ENCODE assay signal across 8 cellular contexts in genomic region chr16:660459-661183, GRCh38. TPM values are rescaled to one million over a fixed set of nuclear protein-coding genes. Genes with fewer than 3 reads are reported as not detected.
DNase-seq lines count a peak whose midpoint lies in the region; ATAC-seq, FAIRE-seq and TF ChIP-seq lines count a peak whose summit lies in the region.

No MANE protein-coding gene starts in this region.

- H3K9me1 ChIP-seq in endothelial cell of umbilical vein (replicated peaks; ENCODE audit: control insufficient read depth, extremely low read depth, insufficient read depth, low read length): no peaks in the 10 kb centered on the region

- peaks cover 0 to 3% of the 10 kb centered on the region in 2 experiments for H3K36me3 ChIP-seq in endothelial cell of umbilical vein (ENCODE audit: control insufficient read depth in 2 of 2, extremely low read depth in 1 of 2, insufficient read depth in 2 of 2, low read length in 2 of 2)

- peak overlapping the region; percentile 25 for H2AFZ ChIP-seq in endothelial cell of umbilical vein (ENCODE audit: low read depth, low read length)

- intact Hi-C loops in endothelial cell of umbilical vein (cut with micrococcal nuclease): loop anchor here (1.0 kb wide), 5 partner anchors 11 to 268 kb away; partner anchors contain the start of gene WDR90

- DNase-seq in EH (ENCODE audit: low read depth): peak; percentile 87
- DNase-seq in NOMO-1 treated with dmso at 0.1 percent for 144 hours (lab: John Stamatoyannopoulos, UW; ENCODE audit: unreplicated experiment): peak; percentile 88
- peak; percentile 85 for DNase-seq in activated CD8-positive, alpha-beta memory T cell treated with anti-CD3 and anti-CD28 coated beads, Interleukin-2, amount 50 U/mL, for 48 hours
- DNase-seq in endothelial cell of umbilical vein (ENCODE audit: low read depth, low spot score): peak; percentile 88
- DNase-seq in midbrain (lab: John Stamatoyannopoulos, UW): peak; percentile 82
- DNase-seq in stimulated activated naive CD4-positive, alpha-beta T cell treated with Interleukin-2 at 50 U/mL for 16 hours (lab: John Stamatoyannopoulos, UW): peak; percentile 69

- peak; percentile 38 to 74 for TF ChIP-seq CTCF in endothelial cell of umbilical vein (IDR thresholded peaks at IDR 0.05; ENCODE audit: extremely low read depth in 1 of 2, insufficient read depth in 1 of 2, low read depth in 1 of 2, low read length in 2 of 2)

- H3K9ac ChIP-seq in endothelial cell of umbilical vein (replicated peaks; ENCODE audit: extremely low read depth, insufficient read depth, low read length): no peak overlapping the region

- peak; percentile 39 for ATAC-seq in HG02763 (IDR thresholded peaks at IDR 0.05; ENCODE audit: unreplicated experiment)
- ATAC-seq in HG03469 (IDR thresholded peaks at IDR 0.05; ENCODE audit: unreplicated experiment): no peak

- CTCF ChIA-PET in endothelial cell of umbilical vein (lab: Charles Lee): interaction anchor here (0.7 to 1.9 kb wide), 10 partner anchors 9 to 134 kb away, joined by 3 to 16 read pairs (median 3); partner anchors contain the start of genes METTL26 and WDR90

- peak; percentile 56 for TF ChIP-seq POLR2A in endothelial cell of umbilical vein (IDR thresholded peaks at IDR 0.05; ENCODE audit: low read depth, low read length)

- POLR2A ChIA-PET in endothelial cell of umbilical vein (lab: Charles Lee): interaction anchor here (0.7 kb wide), 1 partner anchor 12 kb away, joined by 3 read pairs; no protein-coding TSS in a partner anchor

- H3K79me2 ChIP-seq in endothelial cell of umbilical vein (ENCODE audit: control insufficient read depth, insufficient read depth, low read length): no peaks in the 10 kb centered on the region

- dilution Hi-C loops in endothelial cell of umbilical vein (cut with MboI; ENCODE audit: extremely low pct_ligation_motif_present, low sequenced_read_pairs): no loop called here

- no peak overlapping the region for H3K4me2 ChIP-seq in endothelial cell of umbilical vein (ENCODE audit: insufficient read depth, low read length)

- H3K4me3 ChIP-seq in endothelial cell of umbilical vein (replicated peaks in 1 of 3; ENCODE audit: insufficient read depth in 1 of 3, low read depth in 1 of 3, low read length in 3 of 3): peak overlapping the region in 1 of 3 experiments; percentile 11

- FAIRE-seq in endothelial cell of umbilical vein (lab: Jason Lieb, UNC): peak; percentile 96

- no peak overlapping the region for H3K27ac ChIP-seq in endothelial cell of umbilical vein (ENCODE audit: insufficient read depth, low read depth, low read length)

- no peaks in the 10 kb centered on the region for H3K9me3 ChIP-seq in endothelial cell of umbilical vein (replicated peaks; ENCODE audit: control insufficient read depth, insufficient read depth, low read length)

- no peaks in the 10 kb centered on the region for H3K27me3 ChIP-seq in endothelial cell of umbilical vein (ENCODE audit: control insufficient read depth in 2 of 2, insufficient read depth in 2 of 2, low read length in 2 of 2)

- H4K20me1 ChIP-seq in endothelial cell of umbilical vein (replicated peaks; ENCODE audit: control insufficient read depth, extremely low read depth, insufficient read depth, low read length): no peaks in the 10 kb centered on the region

- H3K4me1 ChIP-seq in endothelial cell of umbilical vein (ENCODE audit: control insufficient read depth, extremely low read depth, insufficient read depth, low read length): no peaks in the 10 kb centered on the region

- no TSS peak for BruUV-seq in endothelial cell of umbilical vein (replicated peaks; lab: Mats Ljungman, UMichigan)

TF ChIP-seq in endothelial cell of umbilical vein, 7 proteins besides CTCF, POLR2A, EP300 and RAD21:
- TF ChIP-seq POLR2AphosphoS5 (IDR thresholded peaks at IDR 0.05; ENCODE audit: insufficient read depth, low read depth, low read length) (peak; percentile 54), EZH2 (IDR thresholded peaks at IDR 0.05; ENCODE audit: borderline replicate concordance, low read depth, low read length, severe bottlenecking) (no peak)
- TF ChIP-seq, protein P1, sequence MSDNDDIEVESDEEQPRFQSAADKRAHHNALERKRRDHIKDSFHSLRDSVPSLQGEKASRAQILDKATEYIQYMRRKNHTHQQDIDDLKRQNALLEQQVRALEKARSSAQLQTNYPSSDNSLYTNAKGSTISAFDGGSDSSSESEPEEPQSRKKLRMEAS (IDR thresholded peaks at IDR 0.05; ENCODE audit: insufficient read depth, insufficient read length): peak; percentile 59

RNA-seq across cellular contexts. Expression of gene RHOT2, which starts 7.3 kb away (rescaled TPM):
- total RNA-seq in endothelial cell of umbilical vein: 96.0 and 106 TPM in 2 replicates
- 139 and 190 TPM in 2 replicates for polyA plus RNA-seq in endothelial cell of umbilical vein
- polyA plus RNA-seq in endothelial cell of umbilical vein (2011; cell fraction: cytosol; rRNA removed): 50.4 and 72.9 TPM in 2 replicates
- 619 and 686 TPM in 2 replicates for polyA plus RNA-seq in endothelial cell of umbilical vein (2011; cell fraction: nucleus; rRNA removed)
- 65.9 and 88.5 TPM in 2 replicates for polyA plus RNA-seq in endothelial cell of umbilical vein (2012)
- polyA minus RNA-seq in endothelial cell of umbilical vein: 41.9 and 43.1 TPM in 2 replicates
- polyA minus RNA-seq in endothelial cell of umbilical vein (2011; cell fraction: cytosol; rRNA and poly(A)+ RNA removed): 29.7 TPM
- polyA minus RNA-seq in endothelial cell of umbilical vein (2011; cell fraction: nucleus; rRNA and poly(A)+ RNA removed): 50.2 and 91.7 TPM in 2 replicates

RNA-seq across cellular contexts. Expression of gene WDR90, which starts 11.5 kb away (rescaled TPM):
- 50.0 and 51.8 TPM in 2 replicates for total RNA-seq in endothelial cell of umbilical vein
- 22.2 and 29.2 TPM in 2 replicates for polyA plus RNA-seq in endothelial cell of umbilical vein
- polyA plus RNA-seq in endothelial cell of umbilical vein (2011; cell fraction: cytosol; rRNA removed): 8.6 and 10.4 TPM in 2 replicates
- polyA plus RNA-seq in endothelial cell of umbilical vein (2011; cell fraction: nucleus; rRNA removed): 199 and 207 TPM in 2 replicates
- 11.3 and 14.4 TPM in 2 replicates for polyA plus RNA-seq in endothelial cell of umbilical vein (2012)
- polyA minus RNA-seq in endothelial cell of umbilical vein: 13.9 and 15.8 TPM in 2 replicates
- 21.8 TPM for polyA minus RNA-seq in endothelial cell of umbilical vein (2011; cell fraction: cytosol; rRNA and poly(A)+ RNA removed)
- polyA minus RNA-seq in endothelial cell of umbilical vein (2011; cell fraction: nucleus; rRNA and poly(A)+ RNA removed): 37.6 and 52.0 TPM in 2 replicates

RNA-seq across cellular contexts. Expression of gene RHBDL1, which starts 14.8 kb away (rescaled TPM):
- 1.8 TPM in 2 replicates for total RNA-seq in endothelial cell of umbilical vein
- 1.1 and 1.8 TPM in 2 replicates for polyA plus RNA-seq in endothelial cell of umbilical vein
- 0.11 and 0.12 TPM in 2 replicates for polyA plus RNA-seq in endothelial cell of umbilical vein (2011; cell fraction: cytosol; rRNA removed)
- polyA plus RNA-seq in endothelial cell of umbilical vein (2011; cell fraction: nucleus; rRNA removed): 6.0 and 8.8 TPM in 2 replicates
- polyA plus RNA-seq in endothelial cell of umbilical vein (2012): 0.74 and 2.0 TPM in 2 replicates
- 0.15 and 0.19 TPM in 2 replicates for polyA minus RNA-seq in endothelial cell of umbilical vein
- polyA minus RNA-seq in endothelial cell of umbilical vein (2011; cell fraction: cytosol; rRNA and poly(A)+ RNA removed): 1.0 TPM
- polyA minus RNA-seq in endothelial cell of umbilical vein (2011; cell fraction: nucleus; rRNA and poly(A)+ RNA removed): 0.91 and 2.2 TPM in 2 replicates

RNA-seq across cellular contexts. Expression of gene MCRIP2, which starts 19.0 kb away (rescaled TPM):
- total RNA-seq in endothelial cell of umbilical vein: 12.9 and 17.1 TPM in 2 replicates
- 18.9 and 29.9 TPM in 2 replicates for polyA plus RNA-seq in endothelial cell of umbilical vein
- polyA plus RNA-seq in endothelial cell of umbilical vein (2011; cell fraction: cytosol; rRNA removed): 9.2 and 13.2 TPM in 2 replicates
- polyA plus RNA-seq in endothelial cell of umbilical vein (2011; cell fraction: nucleus; rRNA removed): 7.1 and 7.4 TPM in 2 replicates
- polyA plus RNA-seq in endothelial cell of umbilical vein (2012): 12.8 and 19.9 TPM in 2 replicates
- polyA minus RNA-seq in endothelial cell of umbilical vein: 2.5 TPM in 2 replicates
- polyA minus RNA-seq in endothelial cell of umbilical vein (2011; cell fraction: cytosol; rRNA and poly(A)+ RNA removed): 45.1 TPM
- 1.8 and 2.5 TPM in 2 replicates for polyA minus RNA-seq in endothelial cell of umbilical vein (2011; cell fraction: nucleus; rRNA and poly(A)+ RNA removed)

RNA-seq across cellular contexts. Expression of gene STUB1, which starts 19.6 kb away (rescaled TPM):
- total RNA-seq in endothelial cell of umbilical vein: 105 and 107 TPM in 2 replicates
- polyA plus RNA-seq in endothelial cell of umbilical vein: 147 and 152 TPM in 2 replicates
- 109 and 119 TPM in 2 replicates for polyA plus RNA-seq in endothelial cell of umbilical vein (2011; cell fraction: cytosol; rRNA removed)
- 112 and 120 TPM in 2 replicates for polyA plus RNA-seq in endothelial cell of umbilical vein (2011; cell fraction: nucleus; rRNA removed)
- 86.9 and 118 TPM in 2 replicates for polyA plus RNA-seq in endothelial cell of umbilical vein (2012)
- polyA minus RNA-seq in endothelial cell of umbilical vein: 49.2 and 60.1 TPM in 2 replicates
- polyA minus RNA-seq in endothelial cell of umbilical vein (2011; cell fraction: cytosol; rRNA and poly(A)+ RNA removed): 29.9 TPM
- 13.8 and 18.4 TPM in 2 replicates for polyA minus RNA-seq in endothelial cell of umbilical vein (2011; cell fraction: nucleus; rRNA and poly(A)+ RNA removed)
